10 cellular contexts compared by ENCODE assay signal in the genomic region with DNA sequence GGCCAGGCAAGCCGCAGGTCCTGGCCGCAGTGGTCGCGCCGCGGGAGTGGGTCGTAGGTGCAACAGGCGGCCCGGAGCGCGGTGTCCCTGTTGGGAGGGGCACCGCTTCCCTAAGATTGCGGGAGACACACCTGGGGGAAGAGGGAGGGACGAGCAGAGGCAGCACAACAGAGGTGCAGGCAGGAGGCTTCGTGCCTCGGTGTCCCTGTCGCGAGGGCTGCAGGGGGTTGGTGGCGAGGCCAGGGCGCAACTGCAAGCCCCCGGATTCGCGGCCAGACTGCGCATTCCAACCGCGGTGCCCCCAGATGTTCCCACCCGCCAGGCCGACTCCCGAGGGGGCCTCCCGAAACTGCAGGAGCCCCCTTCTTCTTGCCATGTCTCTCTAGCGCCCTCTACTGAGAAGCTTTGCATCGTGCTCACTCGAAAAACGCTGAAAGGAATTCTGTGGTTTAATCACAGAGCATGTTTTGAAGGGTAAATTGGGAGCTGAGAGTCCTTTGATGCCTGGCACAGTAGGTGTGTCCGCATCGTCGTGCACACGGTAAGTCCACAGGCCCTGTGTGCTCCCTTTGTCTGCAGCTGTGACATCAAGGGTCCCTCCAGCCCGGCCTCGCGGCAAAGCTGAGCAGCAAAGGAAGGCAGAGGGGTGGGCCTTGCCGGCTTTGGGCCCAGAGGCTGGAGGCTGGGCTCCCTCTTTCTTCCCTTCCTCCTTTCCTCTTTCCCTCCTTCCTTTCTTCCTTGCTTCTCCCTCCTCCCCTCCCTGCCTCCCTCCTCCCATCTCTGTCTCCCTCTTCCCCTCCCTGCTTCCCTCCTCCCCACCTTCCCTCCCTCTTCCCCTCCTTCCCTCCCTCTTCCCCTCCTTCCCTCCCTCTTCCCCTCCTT. TPM values are rescaled to one million over a fixed set of nuclear protein-coding genes. Genes with fewer than 3 reads are reported as not detected.
DNase-seq lines count a peak whose midpoint lies in the region; ATAC-seq and TF ChIP-seq lines count a peak whose summit lies in the region.
"Had no signal": no experiment of that assay in that cellular context is flagged by ENCODE, and none has a peak within 500 bp of the region (broad histone marks: within the 10 kb centered on the region; RNA-seq: fewer than 3 reads in every experiment).

No MANE protein-coding gene starts in this region.

- no peaks in the 10 kb centered on the region for H3K79me2 ChIP-seq in H9 (ENCODE audit: insufficient read depth, low read length)

- H3K27ac Mint-ChIP-seq in H9: no peak overlapping the region
- no peak overlapping the region for H3K27ac Mint-ChIP-seq in WTC11

- H2AFZ ChIP-seq in H9 (ENCODE audit: low read length): no peak overlapping the region

- no peak overlapping the region for H4K91ac ChIP-seq in H9 (ENCODE audit: insufficient read length, low read depth, low read length)

- no peak overlapping the region for H2BK15ac ChIP-seq in H9 (ENCODE audit: low read depth, low read length)

- H3K56ac ChIP-seq in H9 (ENCODE audit: insufficient read length, low read depth, low read length): no peak overlapping the region

- no peak overlapping the region for H2BK20ac ChIP-seq in H9 (ENCODE audit: low read depth, low read length, poor library complexity, severe bottlenecking)

- no peaks in the 10 kb centered on the region for H3K79me1 ChIP-seq in H9 (ENCODE audit: insufficient read depth, low read depth, low read length, poor library complexity, severe bottlenecking)

- no peak overlapping the region for H3K9ac ChIP-seq in H9 (ENCODE audit: extremely low read depth, insufficient read length, low read length)

- POLR2A ChIA-PET in WTC11 (lab: Charles Lee): no interaction called here

- H3K4me1 Mint-ChIP-seq in H9 (peaks cover 6 to 7% of the 10 kb centered on the region in 2 experiments; a peak in 3 of 4 replicates), WTC11 (peaks cover 7% of the 10 kb centered on the region)

- H3K18ac ChIP-seq in H9 (ENCODE audit: insufficient read length, low read depth, low read length): no peak overlapping the region

- H3K14ac ChIP-seq in H9 (ENCODE audit: insufficient read depth, low read length): no peak overlapping the region

- H3K36me3 Mint-ChIP-seq in H9 (ENCODE audit: insufficient read depth in 1 of 3, low read depth in 3 of 3) (no peaks in the 10 kb centered on the region), WTC11 (no peaks in the 10 kb centered on the region)

- H3K4me1 ChIP-seq in H9 (ENCODE audit: insufficient read depth, low read length): no peaks in the 10 kb centered on the region
- H3K4me1 ChIP-seq: prostate gland had no signal

- H3K27ac ChIP-seq in H9 (ENCODE audit: insufficient read length, low read depth, low read length): no peak overlapping the region
- H3K27ac ChIP-seq: prostate gland had no signal

- H4K5ac ChIP-seq in H9 (ENCODE audit: insufficient read length, low read depth, low read length): no peak overlapping the region

- H3K4me3 ChIP-seq in kidney epithelial cell (ENCODE audit: low read depth, low read length): peak overlapping the region; percentile 6
- H3K4me3 ChIP-seq: prostate gland had no signal

- no peak overlapping the region for H2BK120ac ChIP-seq in H9 (ENCODE audit: low read depth, low read length, poor library complexity, severe bottlenecking)

- H4K8ac ChIP-seq in H9 (replicated peaks; ENCODE audit: insufficient read length, low read depth, low read length): no peak overlapping the region

- H3K9me3 Mint-ChIP-seq in H9 (no peaks in the 10 kb centered on the region; a peak in 1 of 5 replicates), WTC11 (no peaks in the 10 kb centered on the region)

- no peak overlapping the region for H3K23ac ChIP-seq in H9 (ENCODE audit: insufficient read length, low read depth, low read length)

- H3K4ac ChIP-seq in H9 (ENCODE audit: low read depth, low read length): no peak overlapping the region

- DNase-seq in AG20443 (ENCODE audit: low spot score) (peak; percentile 51), H9 (peak; percentile 67), WTC11 (ENCODE audit: low spot score) (peak; percentile 75), kidney epithelial cell (ENCODE audit: low read depth) (no peak), GM19240 (ENCODE audit: insufficient read length, low spot score) (no peak)

- H3K27me3 Mint-ChIP-seq in H9 (ENCODE audit: low read depth): no peaks in the 10 kb centered on the region
- H3K27me3 Mint-ChIP-seq in WTC11 (ENCODE audit: low read depth): no peaks in the 10 kb centered on the region; the same call in 1 of the 2 replicates

- no peak overlapping the region for H2BK12ac ChIP-seq in H9 (ENCODE audit: insufficient read length, low read depth, low read length)

- H3K4me3 Mint-ChIP-seq in H9 (no peak overlapping the region), WTC11 (no peak overlapping the region)

- H3K23me2 ChIP-seq in H9 (ENCODE audit: insufficient read length, low read depth, low read length, poor library complexity, severe bottlenecking): no peaks in the 10 kb centered on the region

- CTCF ChIA-PET in WTC11 (lab: Charles Lee): interaction anchor here (0.6 to 4.2 kb wide), 30 partner anchors 9 to 1086 kb away, joined by 3 to 55 read pairs (median 4); a partner anchor contains a TSS

- no peak overlapping the region for H2BK5ac ChIP-seq in H9 (ENCODE audit: insufficient read length, low read length)

- H3K36me3 ChIP-seq in kidney epithelial cell (ENCODE audit: control insufficient read depth, insufficient read depth, low read length): no peaks in the 10 kb centered on the region
- H3K36me3 ChIP-seq: prostate gland had no signal

- ATAC-seq in WTC11 (peak; percentile 24), HG03135 (IDR thresholded peaks at IDR 0.05; ENCODE audit: unreplicated experiment) (no peak), HG03175 (IDR thresholded peaks at IDR 0.05; ENCODE audit: unreplicated experiment) (no peak), HG02973 (IDR thresholded peaks at IDR 0.05; ENCODE audit: unreplicated experiment) (no peak)

- H3K9me3 ChIP-seq in H9 (ENCODE audit: control insufficient read depth, low read depth, low read length): no peaks in the 10 kb centered on the region
- H3K9me3 ChIP-seq: prostate gland had no signal

- H3T11ph ChIP-seq in H9 (ENCODE audit: low read length): no peak overlapping the region

- no peak overlapping the region for H3K4me2 ChIP-seq in H9 (ENCODE audit: insufficient read depth, insufficient read length, low read length)

- no peaks in the 10 kb centered on the region for H3K27me3 ChIP-seq in H9 (ENCODE audit: insufficient read depth, low read length)
- peaks cover 10% of the 10 kb centered on the region for H3K27me3 ChIP-seq in kidney epithelial cell (ENCODE audit: control insufficient read depth, insufficient read depth, low read length)

- H4K20me1 ChIP-seq in H9 (ENCODE audit: control insufficient read depth, insufficient read depth, insufficient read length): no peaks in the 10 kb centered on the region

- no peak overlapping the region for H2AK5ac ChIP-seq in H9 (ENCODE audit: insufficient read length, low read length)

- no CpG with 5 or more reads among the region's 42 CpGs for WGBS in H9 (ENCODE audit: extremely low coverage, insufficient read length, low lambda C conversion rate)

- TF ChIP-seq CTCF in H9 (conservative IDR thresholded peaks at IDR 0.05) (peak; percentile 80), WTC11 (IDR thresholded peaks at IDR 0.05) (peak; percentile 89), kidney epithelial cell (IDR thresholded peaks at IDR 0.05; ENCODE audit: insufficient read depth, low read length, poor library complexity, severe bottlenecking) (peak; percentile 89)

TF ChIP-seq in WTC11, 78 proteins besides CTCF, POLR2A, EP300 and RAD21:
- TF ChIP-seq FOXP1 (CRISPR knock-in tag; IDR thresholded peaks at IDR 0.05; ENCODE audit: borderline replicate concordance) (peak; percentile 21; the same call in 1 of the 2 replicates), CREB1 (CRISPR knock-in tag; IDR thresholded peaks at IDR 0.05) (no peak), FOXK1 (CRISPR knock-in tag; IDR thresholded peaks at IDR 0.05) (no peak), ZBTB21 (CRISPR knock-in tag; IDR thresholded peaks at IDR 0.05; ENCODE audit: borderline replicate concordance) (0 out of 2 replicates have a peak, but pooled peaks have one; percentile 8), IRF2 (CRISPR knock-in tag; IDR thresholded peaks at IDR 0.05; ENCODE audit: borderline replicate concordance, low read depth) (no peak), ZNF416 (CRISPR knock-in tag; IDR thresholded peaks at IDR 0.05) (no peak), ZNF423 (CRISPR knock-in tag; IDR thresholded peaks at IDR 0.05) (peak; percentile 25; the same call in 1 of the 2 replicates)
- TF ChIP-seq, protein P1, sequence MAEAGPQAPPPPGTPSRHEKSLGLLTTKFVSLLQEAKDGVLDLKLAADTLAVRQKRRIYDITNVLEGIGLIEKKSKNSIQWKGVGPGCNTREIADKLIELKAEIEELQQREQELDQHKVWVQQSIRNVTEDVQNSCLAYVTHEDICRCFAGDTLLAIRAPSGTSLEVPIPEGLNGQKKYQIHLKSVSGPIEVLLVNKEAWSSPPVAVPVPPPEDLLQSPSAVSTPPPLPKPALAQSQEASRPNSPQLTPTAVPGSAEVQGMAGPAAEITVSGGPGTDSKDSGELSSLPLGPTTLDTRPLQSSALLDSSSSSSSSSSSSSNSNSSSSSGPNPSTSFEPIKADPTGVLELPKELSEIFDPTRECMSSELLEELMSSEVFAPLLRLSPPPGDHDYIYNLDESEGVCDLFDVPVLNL (CRISPR knock-in tag; IDR thresholded peaks at IDR 0.05; ENCODE audit: borderline replicate concordance, low read depth): no peak

RNA-seq across cellular contexts. Expression of a gene that starts 6.2 kb away (rescaled TPM):
- total RNA-seq in H9 (2021): not detected in 2 replicates
- not detected in 3 replicates for total RNA-seq in WTC11 (2021)
- total RNA-seq in kidney epithelial cell: not detected in 2 replicates
- total RNA-seq: dermis microvascular lymphatic vessel endothelial cell, prostate gland had no signal

Comparison
In these comparisons a context has a peak if more than half of its experiments do, and no peak if none do; other contexts are left out.
1. DNase-seq: peak in AG20443 (single experiment), H9 (single experiment) and WTC11 (single experiment); none in kidney epithelial cell (single experiment) and GM19240 (single experiment).
2. Peak in every context shown above with its lines, with median percentiles within 50 percentile points of each other: CTCF ChIP-seq.